Comparison of ENCODE assay signal across 2 cellular contexts in the genomic region with DNA sequence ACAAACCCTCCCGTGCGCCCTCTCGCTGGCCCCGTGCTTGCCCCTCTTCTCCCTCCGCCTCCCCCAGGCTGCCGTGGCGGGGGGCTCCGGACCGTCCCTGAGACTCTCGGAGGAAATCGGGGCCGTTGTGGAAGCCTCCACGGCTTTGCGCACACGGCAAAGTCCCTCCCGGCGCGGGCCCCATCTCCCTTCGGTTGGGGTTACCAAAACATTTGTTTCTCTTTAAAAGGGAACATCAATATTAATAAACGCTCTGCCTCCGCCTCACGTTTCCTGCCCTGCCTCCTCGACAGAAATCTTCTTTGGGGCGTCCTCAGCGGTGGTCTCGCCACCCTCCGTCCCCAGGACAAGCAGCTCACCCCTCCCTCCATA.
TF ChIP-seq lines count a peak whose summit lies in the region.

No MANE protein-coding gene starts in this region.

TF ChIP-seq in IMR-90, 13 proteins besides CTCF, POLR2A, EP300 and RAD21:
- TF ChIP-seq MAFK (IDR thresholded peaks at IDR 0.05; ENCODE audit: low read depth, low read length) (no peak), SMC3 (IDR thresholded peaks at IDR 0.05; ENCODE audit: low read depth, low read length) (no peak), CEBPB (IDR thresholded peaks at IDR 0.05; ENCODE audit: low read depth, low read length) (no peak), RCOR1 (IDR thresholded peaks at IDR 0.05; ENCODE audit: insufficient replicate concordance, low read length) (no peak), NFE2L2 (IDR thresholded peaks at IDR 0.05; ENCODE audit: low read depth, low read length) (no peak), BHLHE40 (IDR thresholded peaks at IDR 0.05; ENCODE audit: low read depth, low read length) (no peak), CHD1 (IDR thresholded peaks at IDR 0.05; ENCODE audit: low read depth, low read length) (no peak), RFX5 (IDR thresholded peaks at IDR 0.05; ENCODE audit: low read depth, low read length) (no peak), MAZ (IDR thresholded peaks at IDR 0.05; ENCODE audit: borderline replicate concordance, low read depth, low read length) (no peak), FOS (IDR thresholded peaks at IDR 0.05; ENCODE audit: low read depth, low read length) (no peak), MXI1 (IDR thresholded peaks at IDR 0.05; ENCODE audit: borderline replicate concordance, low read depth, low read length) (no peak)
- TF ChIP-seq, protein P1, sequence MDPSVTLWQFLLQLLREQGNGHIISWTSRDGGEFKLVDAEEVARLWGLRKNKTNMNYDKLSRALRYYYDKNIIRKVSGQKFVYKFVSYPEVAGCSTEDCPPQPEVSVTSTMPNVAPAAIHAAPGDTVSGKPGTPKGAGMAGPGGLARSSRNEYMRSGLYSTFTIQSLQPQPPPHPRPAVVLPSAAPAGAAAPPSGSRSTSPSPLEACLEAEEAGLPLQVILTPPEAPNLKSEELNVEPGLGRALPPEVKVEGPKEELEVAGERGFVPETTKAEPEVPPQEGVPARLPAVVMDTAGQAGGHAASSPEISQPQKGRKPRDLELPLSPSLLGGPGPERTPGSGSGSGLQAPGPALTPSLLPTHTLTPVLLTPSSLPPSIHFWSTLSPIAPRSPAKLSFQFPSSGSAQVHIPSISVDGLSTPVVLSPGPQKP (IDR thresholded peaks at IDR 0.05; ENCODE audit: borderline replicate concordance, low read depth, low read length) = no peak
- TF ChIP-seq, protein P2, sequence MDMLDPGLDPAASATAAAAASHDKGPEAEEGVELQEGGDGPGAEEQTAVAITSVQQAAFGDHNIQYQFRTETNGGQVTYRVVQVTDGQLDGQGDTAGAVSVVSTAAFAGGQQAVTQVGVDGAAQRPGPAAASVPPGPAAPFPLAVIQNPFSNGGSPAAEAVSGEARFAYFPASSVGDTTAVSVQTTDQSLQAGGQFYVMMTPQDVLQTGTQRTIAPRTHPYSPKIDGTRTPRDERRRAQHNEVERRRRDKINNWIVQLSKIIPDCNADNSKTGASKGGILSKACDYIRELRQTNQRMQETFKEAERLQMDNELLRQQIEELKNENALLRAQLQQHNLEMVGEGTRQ (IDR thresholded peaks at IDR 0.05; ENCODE audit: low read depth, low read length) = no peak

TF ChIP-seq in HEK293T, 16 proteins besides CTCF, POLR2A, EP300 and RAD21:
- TF ChIP-seq BHLHE40 (IDR thresholded peaks at IDR 0.05; ENCODE audit: borderline replicate concordance) = no peak
- no peak for TF ChIP-seq HDGF (IDR thresholded peaks at IDR 0.05; ENCODE audit: borderline replicate concordance)
- no peak for TF ChIP-seq TARDBP (IDR thresholded peaks at IDR 0.05)
- TF ChIP-seq, protein P3, sequence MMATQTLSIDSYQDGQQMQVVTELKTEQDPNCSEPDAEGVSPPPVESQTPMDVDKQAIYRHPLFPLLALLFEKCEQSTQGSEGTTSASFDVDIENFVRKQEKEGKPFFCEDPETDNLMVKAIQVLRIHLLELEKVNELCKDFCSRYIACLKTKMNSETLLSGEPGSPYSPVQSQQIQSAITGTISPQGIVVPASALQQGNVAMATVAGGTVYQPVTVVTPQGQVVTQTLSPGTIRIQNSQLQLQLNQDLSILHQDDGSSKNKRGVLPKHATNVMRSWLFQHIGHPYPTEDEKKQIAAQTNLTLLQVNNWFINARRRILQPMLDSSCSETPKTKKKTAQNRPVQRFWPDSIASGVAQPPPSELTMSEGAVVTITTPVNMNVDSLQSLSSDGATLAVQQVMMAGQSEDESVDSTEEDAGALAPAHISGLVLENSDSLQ (IDR thresholded peaks at IDR 0.05) = no peak
- TF ChIP-seq NFRKB (IDR thresholded peaks at IDR 0.05) = no peak
- no peak for TF ChIP-seq CTBP1 (IDR thresholded peaks at IDR 0.05; ENCODE audit: borderline replicate concordance)
- no peak for TF ChIP-seq SP1 (IDR thresholded peaks at IDR 0.05)
- no peak for TF ChIP-seq ZNF384 (IDR thresholded peaks at IDR 0.05)
- no peak for TF ChIP-seq SUZ12 (IDR thresholded peaks at IDR 0.05)
- no peak for TF ChIP-seq FOXM1 (IDR thresholded peaks at IDR 0.05; ENCODE audit: borderline replicate concordance)
- TF ChIP-seq ELF4 (IDR thresholded peaks at IDR 0.05) = no peak
- TF ChIP-seq ARNT (IDR thresholded peaks at IDR 0.05) = no peak
- no peak for TF ChIP-seq FOXK2 (IDR thresholded peaks at IDR 0.05)
- TF ChIP-seq FOXA1 (IDR thresholded peaks at IDR 0.05) = no peak
- no peak for TF ChIP-seq LEF1 (IDR thresholded peaks at IDR 0.05; ENCODE audit: borderline replicate concordance)
- TF ChIP-seq L3MBTL2 (conservative IDR thresholded peaks at IDR 0.05) = no peak
